In genomic region chr2:165891345-165891744, GRCh38 we compare ENCODE assay signal across 27 cellular contexts.
"Had no signal": no experiment of that assay in that cellular context is flagged by ENCODE, and none has a peak within 500 bp of the region (broad histone marks: within the 10 kb centered on the region; RNA-seq: fewer than 3 reads in every experiment).

No MANE protein-coding gene starts in this region.

- H3K4me3 Mint-ChIP-seq: dendritic cell treated with granulocyte-macrophage colony-stimulating factor and Interleukin-4, amounts not matched to agents 40 ng/mL and 50 ng/mL, for 4 days; effector memory CD8-positive, alpha-beta T cell; endodermal cell had no signal

- H3K79me2 ChIP-seq: hepatocyte had no signal

- H2AFZ ChIP-seq: hepatocyte had no signal

- H3K4me1 ChIP-seq: colonic mucosa, esophagus muscularis mucosa, gastrocnemius medialis, gastroesophageal sphincter had no signal

- ATAC-seq: effector memory CD8-positive, alpha-beta T cell; esophagus mucosa; foreskin keratinocyte; gastrocnemius medialis; gastroesophageal sphincter; heart left ventricle; heart right ventricle had no signal

- H3K9me3 ChIP-seq: colonic mucosa, esophagus muscularis mucosa, esophagus squamous epithelium, gastrocnemius medialis, gastroesophageal sphincter, heart left ventricle, heart right ventricle had no signal

- H3K27ac Mint-ChIP-seq: dendritic cell treated with granulocyte-macrophage colony-stimulating factor and Interleukin-4, amounts not matched to agents 40 ng/mL and 50 ng/mL, for 4 days; effector memory CD8-positive, alpha-beta T cell; endodermal cell had no signal

- H3K4me2 ChIP-seq: hepatocyte had no signal

- H3K9me3 Mint-ChIP-seq: dendritic cell treated with granulocyte-macrophage colony-stimulating factor and Interleukin-4, amounts not matched to agents 40 ng/mL and 50 ng/mL, for 4 days; effector memory CD8-positive, alpha-beta T cell; endodermal cell had no signal

- FAIRE-seq: endothelial cell of umbilical vein had no signal

- DNase-seq: colonic mucosa; cortex of kidney; dermis blood vessel endothelial cell; dorsolateral prefrontal cortex; effector CD4-positive, alpha-beta T cell; effector CD8-positive, alpha-beta T cell; effector memory CD4-positive, alpha-beta T cell; effector memory CD8-positive, alpha-beta T cell; endodermal cell; erythroblast; esophagus squamous epithelium; foreskin fibroblast; foreskin keratinocyte; foreskin melanocyte; gastrocnemius medialis; glutamatergic neuron; head of caudate nucleus; heart left ventricle; heart right ventricle had no signal

- H3K36me3 ChIP-seq: colonic mucosa had no signal

- H3K4me3 ChIP-seq: colonic mucosa, coronary artery, dorsolateral prefrontal cortex, esophagus muscularis mucosa, esophagus squamous epithelium, gastrocnemius medialis, gastroesophageal sphincter, heart left ventricle, heart right ventricle, hepatocyte had no signal

- H3K27me3 Mint-ChIP-seq: dendritic cell treated with granulocyte-macrophage colony-stimulating factor and Interleukin-4, amounts not matched to agents 40 ng/mL and 50 ng/mL, for 4 days; effector memory CD8-positive, alpha-beta T cell had no signal

- H3K27ac ChIP-seq: colonic mucosa, coronary artery, epithelial cell of prostate, esophagus muscularis mucosa, esophagus squamous epithelium, foreskin keratinocyte, gastrocnemius medialis, gastroesophageal sphincter, heart left ventricle, heart right ventricle, hepatocyte had no signal

- H3K27me3 ChIP-seq: colonic mucosa, dorsolateral prefrontal cortex, esophagus muscularis mucosa, esophagus squamous epithelium, foreskin keratinocyte, gastrocnemius medialis, gastroesophageal sphincter, heart left ventricle, heart right ventricle, hepatocyte had no signal
